1 cellular context compared by ENCODE assay signal in the genomic region with DNA sequence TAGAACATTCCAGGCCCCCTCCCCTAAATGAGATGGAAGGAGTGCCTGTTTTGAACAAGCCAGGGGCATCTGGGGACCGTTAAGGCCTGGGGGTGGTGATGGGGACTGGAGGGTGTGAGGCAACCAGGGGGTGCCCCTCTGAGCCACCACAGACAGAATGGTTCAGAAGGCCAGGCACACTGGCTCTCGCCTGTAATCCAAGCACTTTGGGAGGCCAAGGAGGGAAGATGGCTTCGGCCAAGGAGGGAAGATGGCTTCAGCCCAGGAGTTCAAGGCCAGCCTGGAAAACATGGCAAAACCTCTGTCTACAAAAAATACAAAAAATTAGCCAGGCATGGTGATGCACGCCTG.
TF ChIP-seq lines count a peak whose summit lies in the region.

No MANE protein-coding gene starts in this region.

TF ChIP-seq in H1, 55 proteins besides CTCF, POLR2A, EP300 and RAD21 (continued from another document):
- TF ChIP-seq GTF2F1 (IDR thresholded peaks at IDR 0.05; ENCODE audit: borderline replicate concordance, low read depth, low read length) (no peak), CHD2 (IDR thresholded peaks at IDR 0.05; ENCODE audit: low read length) (no peak), TAF7 (optimal IDR thresholded peaks at IDR 0.05; ENCODE audit: borderline replicate concordance, low read depth, low read length) (no peak), PHF8 (conservative IDR thresholded peaks at IDR 0.05; ENCODE audit: low read depth, low read length) (no peak), NANOG (IDR thresholded peaks at IDR 0.05; ENCODE audit: insufficient read depth, low read depth, low read length, poor library complexity, severe bottlenecking) (no peak), CBX5 (IDR thresholded peaks at IDR 0.05; ENCODE audit: low read depth, low read length) (no peak), SUZ12 (IDR thresholded peaks at IDR 0.05; ENCODE audit: low read length) (no peak), HDAC2 (IDR thresholded peaks at IDR 0.05; ENCODE audit: borderline replicate concordance in 1 of 2, low read depth in 2 of 2, low read length in 2 of 2) (no peak), TEAD4 (IDR thresholded peaks at IDR 0.05; ENCODE audit: low read depth, low read length) (no peak), CEBPB (IDR thresholded peaks at IDR 0.05; ENCODE audit: low read depth, low read length) (no peak), JUND (IDR thresholded peaks at IDR 0.05; ENCODE audit: low read length) (no peak), KDM4A (IDR thresholded peaks at IDR 0.05; ENCODE audit: low read depth, low read length, severe bottlenecking) (no peak), RFX5 (IDR thresholded peaks at IDR 0.05; ENCODE audit: borderline replicate concordance, low read depth, low read length) (no peak), HDAC6 (IDR thresholded peaks at IDR 0.05; ENCODE audit: low read depth, low read length) (no peak), TAF1 (IDR thresholded peaks at IDR 0.05; ENCODE audit: low read depth, low read length) (no peak)
